Comparison of ENCODE assay signal across 1 cellular context in the genomic region with DNA sequence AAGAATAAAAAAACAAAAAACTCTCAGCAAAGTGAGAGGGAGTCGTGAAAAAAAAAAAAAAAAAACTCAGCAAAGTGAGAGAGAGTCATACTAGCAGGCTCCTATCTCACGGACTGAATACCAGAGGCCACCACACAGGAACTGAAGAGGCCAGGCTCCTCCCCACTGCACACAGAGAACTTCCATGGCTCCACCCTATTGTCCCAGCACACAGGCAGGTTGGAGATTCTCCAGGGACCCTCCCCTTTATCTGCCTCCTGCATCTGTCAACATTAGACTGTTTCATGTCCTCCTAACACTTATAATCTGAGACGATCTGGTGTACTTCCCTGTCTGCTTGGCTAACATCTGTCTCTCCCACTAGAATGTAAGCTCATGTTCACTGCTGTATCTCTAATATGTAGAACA.
TF ChIP-seq lines count a peak whose summit lies in the region.

No MANE protein-coding gene starts in this region.

TF ChIP-seq in IMR-90, 13 proteins besides CTCF, POLR2A, EP300 and RAD21 (continued from another document):
- TF ChIP-seq RCOR1 (IDR thresholded peaks at IDR 0.05; ENCODE audit: insufficient replicate concordance, low read length): no peak
- TF ChIP-seq FOS (IDR thresholded peaks at IDR 0.05; ENCODE audit: low read depth, low read length): no peak
- TF ChIP-seq MAZ (IDR thresholded peaks at IDR 0.05; ENCODE audit: borderline replicate concordance, low read depth, low read length): no peak
- TF ChIP-seq, protein P1, sequence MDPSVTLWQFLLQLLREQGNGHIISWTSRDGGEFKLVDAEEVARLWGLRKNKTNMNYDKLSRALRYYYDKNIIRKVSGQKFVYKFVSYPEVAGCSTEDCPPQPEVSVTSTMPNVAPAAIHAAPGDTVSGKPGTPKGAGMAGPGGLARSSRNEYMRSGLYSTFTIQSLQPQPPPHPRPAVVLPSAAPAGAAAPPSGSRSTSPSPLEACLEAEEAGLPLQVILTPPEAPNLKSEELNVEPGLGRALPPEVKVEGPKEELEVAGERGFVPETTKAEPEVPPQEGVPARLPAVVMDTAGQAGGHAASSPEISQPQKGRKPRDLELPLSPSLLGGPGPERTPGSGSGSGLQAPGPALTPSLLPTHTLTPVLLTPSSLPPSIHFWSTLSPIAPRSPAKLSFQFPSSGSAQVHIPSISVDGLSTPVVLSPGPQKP (IDR thresholded peaks at IDR 0.05; ENCODE audit: borderline replicate concordance, low read depth, low read length): no peak
- TF ChIP-seq CHD1 (IDR thresholded peaks at IDR 0.05; ENCODE audit: low read depth, low read length): no peak
- TF ChIP-seq CEBPB (IDR thresholded peaks at IDR 0.05; ENCODE audit: low read depth, low read length): no peak
- no peak for TF ChIP-seq BHLHE40 (IDR thresholded peaks at IDR 0.05; ENCODE audit: low read depth, low read length)
- no peak for TF ChIP-seq MXI1 (IDR thresholded peaks at IDR 0.05; ENCODE audit: borderline replicate concordance, low read depth, low read length)
- TF ChIP-seq, protein P2, sequence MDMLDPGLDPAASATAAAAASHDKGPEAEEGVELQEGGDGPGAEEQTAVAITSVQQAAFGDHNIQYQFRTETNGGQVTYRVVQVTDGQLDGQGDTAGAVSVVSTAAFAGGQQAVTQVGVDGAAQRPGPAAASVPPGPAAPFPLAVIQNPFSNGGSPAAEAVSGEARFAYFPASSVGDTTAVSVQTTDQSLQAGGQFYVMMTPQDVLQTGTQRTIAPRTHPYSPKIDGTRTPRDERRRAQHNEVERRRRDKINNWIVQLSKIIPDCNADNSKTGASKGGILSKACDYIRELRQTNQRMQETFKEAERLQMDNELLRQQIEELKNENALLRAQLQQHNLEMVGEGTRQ (IDR thresholded peaks at IDR 0.05; ENCODE audit: low read depth, low read length): no peak
TF ChIP-seq in IMR-90: peak in this region for 0.
